31 cellular contexts compared by ENCODE assay signal in genomic region chr13:30235206-30235605, GRCh38.
A peak's percentile ranks its signal among the peaks of the same experiment; 100 is the strongest.
DNase-seq lines count a peak whose midpoint lies in the region; ATAC-seq, FAIRE-seq and TF ChIP-seq lines count a peak whose summit lies in the region.
"Had no signal": no experiment of that assay in that cellular context is flagged by ENCODE, and none has a peak within 500 bp of the region (broad histone marks: within the 10 kb centered on the region; RNA-seq: fewer than 3 reads in every experiment).

No MANE protein-coding gene starts in this region.

- no peak overlapping the region for H3K4me2 ChIP-seq in GM23248 (ENCODE audit: unreplicated experiment)
- no peak overlapping the region for H3K4me2 ChIP-seq in GM12878 (ENCODE audit: control insufficient read depth, insufficient read depth)
- no peak overlapping the region for H3K4me2 ChIP-seq in PC-9
- H3K4me2 ChIP-seq: BLaER1 treated with 17β-estradiol and CSF1 and Interleukin-3, amounts not matched to agents 10 nM and 100 nM had no signal

- no peak for TF ChIP-seq EP300 in GM12878 (IDR thresholded peaks at IDR 0.05; ENCODE audit: borderline replicate concordance in 1 of 2, control insufficient read depth in 1 of 2, low read depth in 2 of 2, low read length in 2 of 2)

- in situ Hi-C loops in GM23248 (cut with MboI) (no loop called here), GM12878 (cut with MboI) (no loop called here)

- CTCF ChIA-PET in GM12878 (lab: Yijun Ruan, JAX), result interaction anchor here (0.6 to 1.2 kb wide), 4 partner anchors 8 to 773 kb away, joined by 3 read pairs; no protein-coding TSS in a partner anchor
- CTCF ChIA-PET in PC-9 (lab: Charles Lee), result no interaction called here
- CTCF ChIA-PET in CD4-positive, alpha-beta T cell (lab: Charles Lee), result no interaction called here

- no peak for FAIRE-seq in GM12878 (lab: Jason Lieb, UNC)
- FAIRE-seq: colon, keratinocyte had no signal

- H3K79me2 ChIP-seq in GM23248 (ENCODE audit: insufficient read depth) (peaks cover 72% of the 10 kb centered on the region), GM12878 (ENCODE audit: control insufficient read depth, insufficient read depth, low read length) (no peaks in the 10 kb centered on the region), PC-9 (ENCODE audit: low read depth) (no peaks in the 10 kb centered on the region)

- WGBS in GM23248 (ENCODE audit: low coverage in 1 of 2, low lambda C conversion rate in 2 of 2, missing lambda C conversion rate in 2 of 2), 2 experiments, result 97 to 100% methylated on average over 1 of the region's 1 CpG
- WGBS in GM12878 (ENCODE audit: insufficient coverage, insufficient replicate concordance, low lambda C conversion rate, missing lambda C conversion rate), result 93% methylated on average over 1 of the region's 1 CpG

- TF ChIP-seq CTCF in GM12878 (IDR thresholded peaks at IDR 0.05 in 2 of 3, conservative IDR thresholded peaks at IDR 0.05 in 1 of 3; ENCODE audit: control insufficient read depth in 2 of 3, extremely low read depth in 1 of 3, insufficient read depth in 1 of 3, low read depth in 3 of 3, low read length in 3 of 3), result no peak
- no peak for TF ChIP-seq CTCF in fibroblast of villous mesenchyme (IDR thresholded peaks at IDR 0.05; ENCODE audit: insufficient read depth, low read depth, low read length)
- no peak for TF ChIP-seq CTCF in PC-9 (conservative IDR thresholded peaks at IDR 0.05)
- no peak for TF ChIP-seq CTCF in CD4-positive, alpha-beta T cell (IDR thresholded peaks at IDR 0.05)

- no peaks in the 10 kb centered on the region for H3K9me3 ChIP-seq in GM23248 (ENCODE audit: low read depth)
- no peaks in the 10 kb centered on the region; the same call in 2 of the 3 replicates for H3K9me3 ChIP-seq in GM12878 (replicated peaks; ENCODE audit: control insufficient read depth, insufficient read depth, low read length)
- no peaks in the 10 kb centered on the region for H3K9me3 ChIP-seq in PC-9 (ENCODE audit: insufficient read depth, low read depth)
- H3K9me3 ChIP-seq in CD4-positive, alpha-beta T cell (ENCODE audit: control insufficient read depth, low read length), result no peaks in the 10 kb centered on the region
- H3K9me3 ChIP-seq: Caco-2, heart right ventricle, left ventricle myocardium inferior, right atrium auricular region, testis had no signal

- RAD21 ChIA-PET in GM12878 (lab: Charles Lee; ENCODE audit: unreplicated experiment), result interaction anchor here (0.6 to 0.7 kb wide), 2 partner anchors 68 to 106 kb away, joined by 3 read pairs; no protein-coding TSS in a partner anchor

- no peaks in the 10 kb centered on the region for H3K36me3 Mint-ChIP-seq in CD4-positive, alpha-beta T cell (ENCODE audit: low read depth)

- H2AFZ ChIP-seq in GM23248, result no peak overlapping the region
- H2AFZ ChIP-seq in GM12878 (ENCODE audit: control insufficient read depth, low read depth, low read length), result no peak overlapping the region
- H2AFZ ChIP-seq in PC-9, result no peak overlapping the region

- peaks cover 13% of the 10 kb centered on the region for H3K36me3 ChIP-seq in GM23248 (ENCODE audit: low read depth)
- H3K36me3 ChIP-seq in GM12878 (ENCODE audit: control insufficient read depth in 2 of 2, insufficient read depth in 2 of 2, low read length in 1 of 2), result no peaks in the 10 kb centered on the region; a peak in 3 of 4 replicates
- H3K36me3 ChIP-seq in PC-9 (ENCODE audit: low read depth), result no peaks in the 10 kb centered on the region

- H3K4me3 ChIP-seq in GM23248, result no peak overlapping the region
- no peak overlapping the region for H3K4me3 ChIP-seq in GM12878
- no peak overlapping the region for H3K4me3 ChIP-seq in fibroblast of villous mesenchyme (ENCODE audit: low read depth, low read length)
- H3K4me3 ChIP-seq in PC-9, result no peak overlapping the region
- H3K4me3 ChIP-seq: BLaER1 treated with 17β-estradiol and CSF1 and Interleukin-3, amounts not matched to agents 10 nM and 100 nM; heart right ventricle; left ventricle myocardium inferior; right atrium auricular region; testis had no signal

- TF ChIP-seq POLR2A in GM12878 (IDR thresholded peaks at IDR 0.05; ENCODE audit: low read depth, low read length), result no peak

- H4K20me1 ChIP-seq in GM23248 (ENCODE audit: insufficient read depth), result no peaks in the 10 kb centered on the region; the same call in 1 of the 2 replicates
- H4K20me1 ChIP-seq in GM12878 (ENCODE audit: control insufficient read depth, insufficient read depth), result no peaks in the 10 kb centered on the region
- H4K20me1 ChIP-seq in PC-9 (ENCODE audit: insufficient read depth), result no peaks in the 10 kb centered on the region
- H4K20me1 ChIP-seq: BLaER1 treated with 17β-estradiol and CSF1 and Interleukin-3, amounts not matched to agents 10 nM and 100 nM had no signal

- H3K27ac Mint-ChIP-seq in CD4-positive, alpha-beta T cell, result no peak overlapping the region
- H3K27ac Mint-ChIP-seq: activated CD8-positive, alpha-beta T cell treated with anti-CD3 and anti-CD28 coated beads, Interleukin-2, amount 10 ng/mL, durations not matched to agents 7 days and 5 days; activated T-helper 2 cell treated with anti-CD3 and anti-CD28 coated beads, Interferon-gamma antibody, Interleukin-2, Interleukin-4, amounts not matched to agents 10 μg/mL and 5 μg/mL and 100 μg/mL, durations not matched to agents 14 hours and 24 hours and 36 hours; stimulated activated naive CD8-positive, alpha-beta T cell treated with anti-CD3 and anti-CD28 coated beads, Interleukin-15, Interleukin-2, amounts not matched to agents 100 ng/mL and 50 ng/mL, for 24 hours had no signal

- no peaks in the 10 kb centered on the region for H3K9me3 Mint-ChIP-seq in CD4-positive, alpha-beta T cell
- H3K9me3 Mint-ChIP-seq: activated T-helper 2 cell treated with anti-CD3 and anti-CD28 coated beads, Interferon-gamma antibody, Interleukin-2, Interleukin-4, amounts not matched to agents 10 μg/mL and 5 μg/mL and 100 μg/mL, durations not matched to agents 14 hours and 24 hours and 36 hours; stimulated activated naive CD8-positive, alpha-beta T cell treated with anti-CD3 and anti-CD28 coated beads, Interleukin-15, Interleukin-2, amounts not matched to agents 100 ng/mL and 50 ng/mL, for 24 hours had no signal

- SMC1A ChIA-PET in GM12878 (lab: Charles Lee; ENCODE audit: uncharacterized antibody, unreplicated experiment), result interaction anchor here (1.1 kb wide), 1 partner anchor 13 kb away, joined by 3 read pairs; no protein-coding TSS in a partner anchor

- no peak overlapping the region for H3K27ac ChIP-seq in GM23248
- no peak overlapping the region for H3K27ac ChIP-seq in GM12878 (ENCODE audit: control insufficient read depth, insufficient read depth)
- H3K27ac ChIP-seq in PC-9, result no peak overlapping the region
- H3K27ac ChIP-seq in CD4-positive, alpha-beta T cell (ENCODE audit: low read depth, low read length), result no peak overlapping the region
- H3K27ac ChIP-seq: BLaER1 treated with 17β-estradiol and CSF1 and Interleukin-3, amounts not matched to agents 10 nM and 100 nM; foreskin keratinocyte; heart right ventricle; left ventricle myocardium inferior; right atrium auricular region; testis had no signal

- DNase-seq in GM23248 (peak; percentile 7), NAMALWA (ENCODE audit: low spot score) (peak; percentile 25), GM12878 (ENCODE audit: low read depth, low spot score) (no peak), fibroblast of villous mesenchyme (ENCODE audit: low read depth) (peak; percentile 5), NCI-H524 treated with DMSO at 0.1 percent for 48 hours (lab: John Stamatoyannopoulos, UW) (no peak), PC-9 (no peak)
- no peak for DNase-seq in CD4-positive, alpha-beta T cell
- DNase-seq: activated CD8-positive, alpha-beta T cell treated with anti-CD3 and anti-CD28 coated beads, Interleukin-2, amount 10 ng/mL, durations not matched to agents 7 days and 5 days; activated naive CD4-positive, alpha-beta T cell treated with anti-CD3 and anti-CD28 coated beads, Interleukin-2, amount 50 U/mL, for 16 hours; Caco-2; DMS79; effector CD4-positive, alpha-beta T cell; foreskin keratinocyte; GF-D8; heart right ventricle; left ventricle myocardium inferior; NCI-H1048; NCI-H1694; NCI-H524; posterior cingulate gyrus; SHP77; stimulated activated CD4-positive, alpha-beta T cell treated with anti-CD3 and anti-CD28 coated beads, Interleukin-1b, Interleukin-23, amount 100 ng/mL, for 48 hours; stimulated activated CD8-positive, alpha-beta memory T cell treated with anti-CD3 and anti-CD28 coated beads, Interleukin-4, amount 100 ng/mL, for 48 hours; testis had no signal

- no peaks in the 10 kb centered on the region for H3K9me2 ChIP-seq in GM23248 (ENCODE audit: insufficient read depth)
- H3K9me2 ChIP-seq in PC-9 (ENCODE audit: insufficient read depth), result no peaks in the 10 kb centered on the region

- no peaks in the 10 kb centered on the region for H3K27me3 Mint-ChIP-seq in CD4-positive, alpha-beta T cell
- H3K27me3 Mint-ChIP-seq: stimulated activated naive CD8-positive, alpha-beta T cell treated with anti-CD3 and anti-CD28 coated beads, Interleukin-15, Interleukin-2, amounts not matched to agents 100 ng/mL and 50 ng/mL, for 24 hours had no signal

- H3F3A ChIP-seq in GM23248 (ENCODE audit: insufficient read depth) (no peaks in the 10 kb centered on the region), PC-9 (ENCODE audit: insufficient read depth, low read depth) (no peaks in the 10 kb centered on the region)

- intact Hi-C loops in GM12878 (cut with micrococcal nuclease; ENCODE audit: unreplicated experiment) (loop anchor here (5.0 kb wide), 1 partner anchor 103 kb away; no protein-coding TSS in a partner anchor), PC-9 (cut with micrococcal nuclease; ENCODE audit: unreplicated experiment) (no loop called here)
- intact Hi-C loops in CD4-positive, alpha-beta T cell (cut with DNase I, micrococcal nuclease), result no loop called here

- no peak overlapping the region for H3K4me3 Mint-ChIP-seq in CD4-positive, alpha-beta T cell
- H3K4me3 Mint-ChIP-seq: activated CD8-positive, alpha-beta T cell treated with anti-CD3 and anti-CD28 coated beads, Interleukin-2, amount 10 ng/mL, durations not matched to agents 7 days and 5 days; stimulated activated naive CD8-positive, alpha-beta T cell treated with anti-CD3 and anti-CD28 coated beads, Interleukin-15, Interleukin-2, amounts not matched to agents 100 ng/mL and 50 ng/mL, for 24 hours had no signal

- H3K27me3 ChIP-seq in GM23248 (replicated peaks; ENCODE audit: insufficient read depth) (no peaks in the 10 kb centered on the region), GM12878 (replicated peaks in 1 of 2; ENCODE audit: control insufficient read depth in 2 of 2, insufficient read depth in 2 of 2, low read length in 1 of 2) (no peaks in the 10 kb centered on the region), PC-9 (ENCODE audit: insufficient read depth, low read depth) (no peaks in the 10 kb centered on the region)
- H3K27me3 ChIP-seq in CD4-positive, alpha-beta T cell (ENCODE audit: control insufficient read depth, insufficient read depth, low read length), result no peaks in the 10 kb centered on the region
- H3K27me3 ChIP-seq: BLaER1 treated with 17β-estradiol and CSF1 and Interleukin-3, amounts not matched to agents 10 nM and 100 nM; foreskin keratinocyte; heart right ventricle; right atrium auricular region; testis had no signal

- peak; percentile 21; the same call in 1 of the 3 replicates for ATAC-seq in GM12878
- ATAC-seq in HG03469 (IDR thresholded peaks at IDR 0.05; ENCODE audit: unreplicated experiment), result no peak
- no peak for ATAC-seq in CD4-positive, alpha-beta T cell (ENCODE audit: poor library complexity)
- ATAC-seq: activated CD8-positive, alpha-beta T cell treated with anti-CD3 and anti-CD28 coated beads, Interleukin-2, amount 10 ng/mL, durations not matched to agents 7 days and 5 days; foreskin keratinocyte; heart right ventricle had no signal

- no TSS peak for BruUV-seq in GM12878 (replicated peaks; lab: Mats Ljungman, UMichigan)
- no TSS peak for BruUV-seq in PC-9 (replicated peaks; lab: Mats Ljungman, UMichigan)

- POLR2A ChIA-PET in GM12878 (lab: Charles Lee) (no interaction called here), PC-9 (lab: Charles Lee; ENCODE audit: unreplicated experiment) (no interaction called here)
- POLR2A ChIA-PET in CD4-positive, alpha-beta T cell (lab: Charles Lee), result interaction anchor here (0.7 kb wide), 1 partner anchor 9 kb away, joined by 3 read pairs; no protein-coding TSS in a partner anchor

- TF ChIP-seq RAD21 in GM12878 (IDR thresholded peaks at IDR 0.05; ENCODE audit: insufficient read depth, low read depth, low read length), result no peak

- H3K4me1 ChIP-seq in GM23248 (ENCODE audit: insufficient read depth) (no peaks in the 10 kb centered on the region), GM12878 (ENCODE audit: control insufficient read depth, insufficient read depth, low read length) (no peaks in the 10 kb centered on the region), PC-9 (replicated peaks; ENCODE audit: insufficient read depth) (no peaks in the 10 kb centered on the region)
- H3K4me1 ChIP-seq: BLaER1 treated with 17β-estradiol and CSF1 and Interleukin-3, amounts not matched to agents 10 nM and 100 nM; Caco-2; foreskin keratinocyte; right atrium auricular region; testis had no signal

- H3K9ac ChIP-seq in GM23248 (no peak overlapping the region), GM12878 (ENCODE audit: control insufficient read depth, insufficient read depth, low read length) (no peak overlapping the region)
- H3K9ac ChIP-seq: BLaER1 treated with 17β-estradiol and CSF1 and Interleukin-3, amounts not matched to agents 10 nM and 100 nM had no signal

- H3K4me1 Mint-ChIP-seq in CD4-positive, alpha-beta T cell (ENCODE audit: low read depth), result no peaks in the 10 kb centered on the region

Comparison
In these comparisons a context has a peak if more than half of its experiments do, and no peak if none do; other contexts are left out.
1. DNase-seq: peak in GM23248 (single experiment), NAMALWA (single experiment) and fibroblast of villous mesenchyme (single experiment); none in GM12878 (single experiment), NCI-H524 treated with DMSO at 0.1 percent for 48 hours (single experiment), PC-9 (0 of 2) and CD4-positive, alpha-beta T cell (0 of 10).